Comparison of ENCODE assay signal across 8 cellular contexts in genomic region chr11:65355013-65355775, GRCh38. TPM values are rescaled to one million over a fixed set of nuclear protein-coding genes. Genes with fewer than 3 reads are reported as not detected.
DNase-seq lines count a peak whose midpoint lies in the region; ATAC-seq and TF ChIP-seq lines count a peak whose summit lies in the region.

No MANE protein-coding gene starts in this region.

- no peaks in the 10 kb centered on the region for H3K9me2 ChIP-seq in MM.1S (replicated peaks; ENCODE audit: insufficient read depth, low read length)

- POLR2A ChIA-PET in T-cell (lab: Charles Lee) = no interaction called here

- H3K4me2 ChIP-seq in MM.1S (ENCODE audit: low read depth, low read length) = peak overlapping the region; percentile 91

- no peaks in the 10 kb centered on the region for H3K9me3 Mint-ChIP-seq in T-cell

- H4K20me1 ChIP-seq in MM.1S (ENCODE audit: insufficient read depth, low read length) = no peaks in the 10 kb centered on the region

- no peak for TF ChIP-seq CTCF in MM.1S (IDR thresholded peaks at IDR 0.05; ENCODE audit: low read length)

- H3K27me3 ChIP-seq in MM.1S (replicated peaks; ENCODE audit: insufficient read depth, low read length) = no peaks in the 10 kb centered on the region

- no peaks in the 10 kb centered on the region for H3K79me2 ChIP-seq in MM.1S (ENCODE audit: low read length)

- peak overlapping the region; percentile 80 for H2AFZ ChIP-seq in MM.1S (ENCODE audit: low read length)

- H3K36me3 ChIP-seq in MM.1S (replicated peaks; ENCODE audit: insufficient read depth, low read length) = no peaks in the 10 kb centered on the region

- no peaks in the 10 kb centered on the region for H3K9me3 ChIP-seq in MM.1S (replicated peaks; ENCODE audit: insufficient read depth, low read length)

- peak overlapping the region; percentile 58 to 63 for H3K27ac Mint-ChIP-seq in T-cell

- H3K36me3 Mint-ChIP-seq in T-cell = peaks cover 9% of the 10 kb centered on the region

- H3K4me3 ChIP-seq in MM.1S (ENCODE audit: low read length) = peak overlapping the region; percentile 74

- peak; percentile 19 for DNase-seq in DMS53 treated with DMSO at 0.1 percent for 48 hours (lab: John Stamatoyannopoulos, UW; ENCODE audit: unreplicated experiment)
- peak; percentile 59 for DNase-seq in MM.1S
- DNase-seq in T-cell = peak; percentile 29 to 77 (median 61)
- DNase-seq in astrocyte of the hippocampus (ENCODE audit: low read depth, low spot score) = peak; percentile 15
- peak; percentile 72 for DNase-seq in iPS-NIHi11 (ENCODE audit: low spot score)
- DNase-seq in stimulated activated CD4-positive, alpha-beta T cell treated with anti-CD3 and anti-CD28 coated beads, Interleukin-4, amount 100 ng/mL, for 4 hours = peak; percentile 45 to 71
- no peak for DNase-seq in islet precursor cell

- H3F3A ChIP-seq in MM.1S (ENCODE audit: insufficient read depth, low read length) = peaks cover 16% of the 10 kb centered on the region

- H3K4me1 ChIP-seq in MM.1S (ENCODE audit: low read length) = peaks cover 11% of the 10 kb centered on the region; the same call in 1 of the 2 replicates

- H3K9ac ChIP-seq in MM.1S (ENCODE audit: low read length) = peak overlapping the region; percentile 68

- CTCF ChIA-PET in T-cell (lab: Charles Lee) = no interaction called here

- no peaks in the 10 kb centered on the region for H3K27me3 Mint-ChIP-seq in T-cell

- peaks cover 14 to 21% (median 18%) of the 10 kb centered on the region in 3 donors for H3K4me1 Mint-ChIP-seq in T-cell

- ATAC-seq in GM21737 (IDR thresholded peaks at IDR 0.05; ENCODE audit: unreplicated experiment) = peak; percentile 25
- ATAC-seq in T-cell (replicated peaks in 1 of 4) = peak; percentile 30 to 55 (median 40)

- H3K27ac ChIP-seq in MM.1S (ENCODE audit: low read length) = no peak overlapping the region; the same call in 1 of the 2 replicates

- peak overlapping the region; percentile 80 to 96 (median 87) for H3K4me3 Mint-ChIP-seq in T-cell

RNA-seq across cellular contexts. Expression of gene TIGD3, which starts 0.6 kb away (rescaled TPM):
- total RNA-seq in T-cell = 1 to 10 TPM in 2 of 5 donors, under 1 TPM in 3; 0.48 to 1.3 (median 0.92) TPM

RNA-seq across cellular contexts. Expression of gene DPF2, which starts 21.5 kb away (rescaled TPM):
- total RNA-seq in T-cell = 10 to 100 TPM; 57.9 to 95.4 (median 91.7) TPM

RNA-seq across cellular contexts. Expression of gene SLC25A45, which starts 27.3 kb away (rescaled TPM):
- 10 to 100 TPM; 18.7 to 72.2 (median 22.6) TPM for total RNA-seq in T-cell

RNA-seq across cellular contexts. Expression of gene FRMD8, which starts 31.2 kb away (rescaled TPM):
- total RNA-seq in T-cell = 10 to 100 TPM; 35.6 to 79.1 (median 77.8) TPM

RNA-seq across cellular contexts. Expression of gene CDC42EP2, which starts 40.5 kb away (rescaled TPM):
- 1 to 10 TPM in 2 of 5 donors, under 1 TPM in 3; 0.69 to 2.4 (median 0.79) TPM for total RNA-seq in T-cell
